In the genomic region with DNA sequence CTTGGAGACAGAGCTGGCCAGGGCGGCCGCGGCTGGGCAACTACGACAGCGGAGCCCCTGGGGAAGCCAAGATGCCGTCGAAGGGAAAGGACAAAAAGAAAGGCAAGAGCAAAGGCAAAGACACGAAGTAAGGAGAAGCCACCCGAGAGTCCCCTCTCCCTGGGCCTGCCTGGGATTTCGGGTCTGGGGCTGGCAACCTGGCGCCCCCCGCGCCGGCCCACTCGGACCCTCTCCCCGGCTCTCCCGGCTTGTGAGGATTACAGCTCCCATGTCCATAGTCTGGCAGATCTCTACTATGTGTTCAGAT, we compare ENCODE assay signal across 8 cellular contexts. TPM values are rescaled to one million over a fixed set of nuclear protein-coding genes. Genes with fewer than 3 reads are reported as not detected.
DNase-seq lines count a peak whose midpoint lies in the region; FAIRE-seq and TF ChIP-seq lines count a peak whose summit lies in the region.

No MANE protein-coding gene starts in this region.

- CTCF ChIA-PET in RWPE1 (lab: Yijun Ruan, JAX), result no interaction called here

- intact Hi-C loops in esophagus squamous epithelium (cut with DNase I), result no loop called here

- peak overlapping the region; percentile 99 for H3K27ac ChIP-seq in RWPE1
- peak overlapping the region; percentile 97 to 99 (median 98) for H3K27ac ChIP-seq in esophagus squamous epithelium
- H3K27ac ChIP-seq in rectal smooth muscle tissue (ENCODE audit: low read depth, low read length), result peak overlapping the region; percentile 82

- H3K4me1 ChIP-seq in esophagus squamous epithelium, result peaks cover 0 to 19% (median 8%) of the 10 kb centered on the region in 3 donors
- no peaks in the 10 kb centered on the region for H3K4me1 ChIP-seq in rectal smooth muscle tissue (ENCODE audit: control insufficient read depth, insufficient read depth, low read length)

- H3K4me3 ChIP-seq in esophagus squamous epithelium (peak overlapping the region; percentile 76 to 93 (median 87)), rectal smooth muscle tissue (ENCODE audit: low read length) (peak overlapping the region; percentile 90)

- no peak for FAIRE-seq in GM12891 (lab: Jason Lieb, UNC)

- H3K36me3 ChIP-seq in esophagus squamous epithelium (peaks cover 0 to 11% (median 0%) of the 10 kb centered on the region in 3 donors), rectal smooth muscle tissue (ENCODE audit: control insufficient read depth, insufficient read depth, low read length) (no peaks in the 10 kb centered on the region)

- DNase-seq in GM12891 (ENCODE audit: insufficient read length, low spot score), result no peak
- peak; percentile 16 for DNase-seq in RWPE1 (ENCODE audit: low spot score)
- DNase-seq in esophagus squamous epithelium (lab: John Stamatoyannopoulos, UW), result no peak
- DNase-seq in SIG-M5 (lab: John Stamatoyannopoulos, UW), result no peak
- no peak for DNase-seq in NCI-H82 (lab: John Stamatoyannopoulos, UW)
- DNase-seq in NOMO-1 (lab: John Stamatoyannopoulos, UW; ENCODE audit: unreplicated experiment in 2 of 2), result no peak
- DNase-seq in activated CD4-positive, alpha-beta T cell treated with anti-CD3 and anti-CD28 coated beads for 1 hour, result no peak

- H3K9me3 ChIP-seq in esophagus squamous epithelium, result no peaks in the 10 kb centered on the region

- WGBS in esophagus squamous epithelium, 2 donors, result 0 to 1% methylated on average over 1 to 17 of the region's 17 CpGs

- POLR2A ChIA-PET in RWPE1 (lab: Yijun Ruan, JAX; ENCODE audit: low non-redundant PET), result no interaction called here

- TF ChIP-seq CTCF in RWPE1 (conservative IDR thresholded peaks at IDR 0.05; ENCODE audit: low read depth), result no peak
- TF ChIP-seq CTCF in esophagus squamous epithelium (IDR thresholded peaks at IDR 0.05), result no peak

- TF ChIP-seq POLR2A in GM12891 (IDR thresholded peaks at IDR 0.05; ENCODE audit: low read depth, low read length), result no peak
- TF ChIP-seq POLR2A in esophagus squamous epithelium (IDR thresholded peaks at IDR 0.05), result no peak

- peak overlapping the region; percentile 73 for H3K9ac ChIP-seq in rectal smooth muscle tissue (ENCODE audit: low read length)

- H3K27me3 ChIP-seq in esophagus squamous epithelium, result no peaks in the 10 kb centered on the region
- H3K27me3 ChIP-seq in rectal smooth muscle tissue (ENCODE audit: control insufficient read depth, insufficient read depth, low read length), result no peaks in the 10 kb centered on the region

TF ChIP-seq in GM12891, 5 proteins besides CTCF, POLR2A, EP300 and RAD21:
- TF ChIP-seq TAF1 (IDR thresholded peaks at IDR 0.05; ENCODE audit: low read depth, low read length) (no peak), POLR2AphosphoS5 (IDR thresholded peaks at IDR 0.05; ENCODE audit: low read depth, low read length) (no peak), PAX5 (IDR thresholded peaks at IDR 0.05; ENCODE audit: insufficient read depth, low read length, severe bottlenecking) (no peak), POU2F2 (IDR thresholded peaks at IDR 0.05; ENCODE audit: low read depth, low read length) (0 out of 2 replicates have a peak, but pooled peaks have one; percentile 17), SPI1 (IDR thresholded peaks at IDR 0.05; ENCODE audit: low read depth, low read length) (no peak)
TF ChIP-seq in GM12891: peak in this region for 1.

RNA-seq across cellular contexts. Expression of a gene that starts 0.2 kb away (rescaled TPM):
- polyA plus RNA-seq in GM12891 (2012; ENCODE audit: low read depth, missing spikeins), result 1.9 TPM
- 1 to 10 TPM; 2.0 to 6.9 (median 4.6) TPM for total RNA-seq in esophagus squamous epithelium

RNA-seq across cellular contexts. Expression of a gene that starts 0.3 kb away (rescaled TPM):
- 4.5 TPM for polyA plus RNA-seq in GM12891 (2012; ENCODE audit: low read depth, missing spikeins)
- total RNA-seq in esophagus squamous epithelium, result 10 to 100 TPM in 3 of 4 donors, 1 to 10 TPM in 1; 9.3 to 16.9 (median 13.0) TPM
